In the genomic region with DNA sequence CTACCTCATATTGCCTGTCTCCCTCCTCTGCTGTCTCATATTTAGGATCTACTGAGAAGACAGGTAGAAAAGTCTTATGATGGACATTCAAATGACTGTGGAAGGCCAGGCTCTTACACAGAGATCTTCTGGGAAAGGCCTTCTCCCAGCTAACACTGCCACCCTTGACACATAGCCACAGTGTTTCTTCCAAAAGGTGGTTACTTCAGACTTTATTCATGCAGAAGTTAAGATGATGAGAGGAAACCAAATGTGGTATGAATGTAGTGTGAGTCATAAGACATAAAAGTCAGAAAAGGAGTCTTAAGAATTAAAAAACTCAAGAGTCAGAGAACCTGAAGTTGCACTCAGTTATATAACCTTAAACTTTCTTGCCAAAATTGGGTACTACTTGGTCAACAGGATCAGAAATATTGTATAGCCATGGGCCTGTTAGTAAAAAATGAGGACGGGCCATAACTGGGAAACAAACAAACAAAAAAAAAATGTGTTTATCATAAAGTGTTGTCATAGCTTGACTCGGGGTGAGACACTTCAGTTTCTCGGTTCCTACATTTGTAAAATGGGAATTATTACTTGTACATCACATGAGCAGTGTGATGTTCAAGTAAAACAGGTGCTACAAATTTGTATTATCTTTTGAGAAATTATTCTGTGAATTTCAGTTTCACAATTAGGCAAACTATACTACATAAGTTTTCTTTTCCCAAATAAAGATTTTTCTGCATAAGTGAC, we compare ENCODE assay signal across 8 cellular contexts. TPM values are rescaled to one million over a fixed set of nuclear protein-coding genes. Genes with fewer than 3 reads are reported as not detected.
DNase-seq lines count a peak whose midpoint lies in the region; ATAC-seq and TF ChIP-seq lines count a peak whose summit lies in the region.

No MANE protein-coding gene starts in this region.

- no peak for TF ChIP-seq CTCF in AG09309 (IDR thresholded peaks at IDR 0.05; ENCODE audit: control insufficient read depth, insufficient read depth, low read depth, low read length, missing control alignments)
- TF ChIP-seq CTCF in foreskin fibroblast (IDR thresholded peaks at IDR 0.05; ENCODE audit: low read depth, low read length): no peak

- peak; percentile 30 for ATAC-seq in GM19035 (IDR thresholded peaks at IDR 0.05; ENCODE audit: unreplicated experiment)
- no peak for ATAC-seq in HG03571 (IDR thresholded peaks at IDR 0.05; ENCODE audit: unreplicated experiment)

- peak overlapping the region; percentile 83 for H3K4me3 Mint-ChIP-seq in activated CD4-positive, alpha-beta memory T cell treated with anti-CD3 and anti-CD28 coated beads for 36 hours

- H3K36me3 Mint-ChIP-seq in activated CD4-positive, alpha-beta memory T cell treated with anti-CD3 and anti-CD28 coated beads for 36 hours: peaks cover 11% of the 10 kb centered on the region

- H3K4me3 ChIP-seq in AG09309 (ENCODE audit: control insufficient read depth, low read depth, low read length) (no peak overlapping the region), foreskin fibroblast (ENCODE audit: low read depth in 1 of 2, low read length in 2 of 2) (no peak overlapping the region)

- H3K4me1 Mint-ChIP-seq in activated CD4-positive, alpha-beta memory T cell treated with anti-CD3 and anti-CD28 coated beads for 36 hours (ENCODE audit: low read depth): peaks cover 66% of the 10 kb centered on the region

- POLR2A ChIA-PET in activated CD4-positive, alpha-beta memory T cell treated with anti-CD3 and anti-CD28 coated beads for 36 hours (lab: Charles Lee): interaction anchor here (1.3 to 1.5 kb wide), 2 partner anchors 13 to 126 kb away, joined by 4 to 5 read pairs; a partner anchor contains a TSS

- H3K9me3 Mint-ChIP-seq in activated CD4-positive, alpha-beta memory T cell treated with anti-CD3 and anti-CD28 coated beads for 36 hours: no peaks in the 10 kb centered on the region

- intact Hi-C loops in activated CD4-positive, alpha-beta memory T cell treated with anti-CD3 and anti-CD28 coated beads for 36 hours (cut with micrococcal nuclease): loop anchor here (1.0 to 5.0 kb wide), 11 partner anchors 66 to 1161 kb away; a partner anchor contains a TSS

- H3K27me3 Mint-ChIP-seq in activated CD4-positive, alpha-beta memory T cell treated with anti-CD3 and anti-CD28 coated beads for 36 hours: no peaks in the 10 kb centered on the region

- H3K27ac Mint-ChIP-seq in activated CD4-positive, alpha-beta memory T cell treated with anti-CD3 and anti-CD28 coated beads for 36 hours: peak overlapping the region; percentile 100

- CTCF ChIA-PET in activated CD4-positive, alpha-beta memory T cell treated with anti-CD3 and anti-CD28 coated beads for 36 hours (lab: Charles Lee): interaction anchor here (1.9 kb wide), 1 partner anchor 92 kb away, joined by 7 read pairs; no protein-coding TSS in a partner anchor

- peak; percentile 86 for DNase-seq in AG09309 (ENCODE audit: low read depth)
- DNase-seq in HK-2 (ENCODE audit: unreplicated experiment): peak; percentile 13
- DNase-seq in activated CD4-positive, alpha-beta memory T cell treated with anti-CD3 and anti-CD28 coated beads for 36 hours: peak; percentile 58
- peak; percentile 74 to 85 for DNase-seq in foreskin fibroblast
- peak in 2 of 3 donors; percentile 16 to 26 for DNase-seq in stimulated activated CD4-positive, alpha-beta T cell treated with anti-CD3 and anti-CD28 coated beads, TNF-alpha, amount 100 ng/mL, for 48 hours (ENCODE audit: low read depth in 3 of 3)
- no peak for DNase-seq in SW480 (ENCODE audit: low spot score)

RNA-seq across cellular contexts. Expression of a gene that starts 1.2 kb away (rescaled TPM):
- 10 to 100 TPM; 12.5 to 15.6 TPM for total RNA-seq in activated CD4-positive, alpha-beta memory T cell treated with anti-CD3 and anti-CD28 coated beads for 36 hours
